9 cellular contexts compared by ENCODE assay signal in genomic region chr3:71416868-71417267, GRCh38.
DNase-seq lines count a peak whose midpoint lies in the region; ATAC-seq and TF ChIP-seq lines count a peak whose summit lies in the region.
"Had no signal": no experiment of that assay in that cellular context is flagged by ENCODE, and none has a peak within 500 bp of the region (broad histone marks: within the 10 kb centered on the region; RNA-seq: fewer than 3 reads in every experiment).

No MANE protein-coding gene starts in this region.

- H3K18ac ChIP-seq in trophoblast cell (ENCODE audit: low read length) = no peak overlapping the region

- no peak overlapping the region for H4K8ac ChIP-seq in trophoblast cell (ENCODE audit: low read depth, low read length)

- no peak overlapping the region for H2BK5ac ChIP-seq in trophoblast cell (ENCODE audit: low read depth, low read length, poor library complexity)

- no peaks in the 10 kb centered on the region for H3K79me1 ChIP-seq in trophoblast cell (ENCODE audit: low read length)

- no peak for TF ChIP-seq CTCF in psoas muscle (IDR thresholded peaks at IDR 0.05)

- H3K14ac ChIP-seq in trophoblast cell (ENCODE audit: low read length) = no peak overlapping the region

- H2AK5ac ChIP-seq in trophoblast cell (ENCODE audit: low read length) = no peak overlapping the region

- ATAC-seq in psoas muscle = no peak

- peak; percentile 4 for DNase-seq in NCI-H345 (lab: John Stamatoyannopoulos, UW)
- no peak for DNase-seq in NCI-H345 treated with DMSO at 0.1 percent for 48 hours (lab: John Stamatoyannopoulos, UW; ENCODE audit: unreplicated experiment)
- peak; percentile 51 for DNase-seq in NCI-H510A treated with DMSO at 0.1 percent for 48 hours (lab: John Stamatoyannopoulos, UW)
- peak; percentile 39 for DNase-seq in central memory CD4-positive, alpha-beta T cell
- peak; percentile 14 to 44 for DNase-seq in trophoblast cell
- DNase-seq in NCI-H1694 (lab: John Stamatoyannopoulos, UW) = no peak
- DNase-seq in psoas muscle = no peak
- DNase-seq in NOMO-1 treated with dmso at 0.1 percent for 144 hours (lab: John Stamatoyannopoulos, UW; ENCODE audit: unreplicated experiment) = no peak

- H3K36me3 ChIP-seq in trophoblast cell (ENCODE audit: control insufficient read depth in 1 of 2, insufficient read depth in 2 of 2, low read length in 2 of 2) (no peaks in the 10 kb centered on the region), psoas muscle (ENCODE audit: insufficient read depth in 1 of 2, low read depth in 1 of 2) (no peaks in the 10 kb centered on the region)

- H2BK120ac ChIP-seq in trophoblast cell (ENCODE audit: insufficient read depth, low read length, poor library complexity) = no peak overlapping the region

- intact Hi-C loops in psoas muscle (cut with DNase I) = no loop called here

- H4K91ac ChIP-seq in trophoblast cell (ENCODE audit: low read depth, low read length) = no peak overlapping the region

- no peak overlapping the region for H3K27ac ChIP-seq in trophoblast cell (ENCODE audit: low read depth, low read length)
- H3K27ac ChIP-seq in psoas muscle = no peak overlapping the region
- H3K27ac ChIP-seq: KMS-11 had no signal

- H3K9me3 ChIP-seq in trophoblast cell (ENCODE audit: insufficient read depth, low read depth, low read length) (no peaks in the 10 kb centered on the region), psoas muscle (no peaks in the 10 kb centered on the region)

- no CpG with 5 or more reads among the region's 8 CpGs for WGBS in trophoblast cell (ENCODE audit: extremely low coverage, insufficient coverage, insufficient read length)
- 90 to 92% (median 90%) methylated on average over 8 of the region's 8 CpGs for WGBS in psoas muscle, 3 donors

- H2BK12ac ChIP-seq in trophoblast cell (ENCODE audit: low read length) = no peak overlapping the region

- no peak overlapping the region for H3K4me3 ChIP-seq in trophoblast cell (ENCODE audit: low read depth, low read length)
- no peak overlapping the region for H3K4me3 ChIP-seq in psoas muscle

- no peak overlapping the region for H3K23ac ChIP-seq in trophoblast cell (ENCODE audit: low read length)

- no peak overlapping the region for H3K9ac ChIP-seq in trophoblast cell (ENCODE audit: low read length)
- H3K9ac ChIP-seq: KMS-11 had no signal

- H2AFZ ChIP-seq in trophoblast cell (ENCODE audit: insufficient read depth, low read length, poor library complexity) = no peak overlapping the region

- H3K4me1 ChIP-seq in trophoblast cell (ENCODE audit: control insufficient read depth in 1 of 2, insufficient read depth in 2 of 2, low read length in 2 of 2) = peaks cover 0 to 3% of the 10 kb centered on the region in 2 experiments
- no peaks in the 10 kb centered on the region for H3K4me1 ChIP-seq in psoas muscle

- H4K12ac ChIP-seq in trophoblast cell (ENCODE audit: low read depth, low read length) = no peak overlapping the region

- no peak overlapping the region for H3K4me2 ChIP-seq in trophoblast cell (ENCODE audit: low read length)
- H3K4me2 ChIP-seq: KMS-11 had no signal

- H3K4ac ChIP-seq in trophoblast cell (ENCODE audit: low read depth, low read length) = no peak overlapping the region

- H3K27me3 ChIP-seq in trophoblast cell (ENCODE audit: insufficient read depth, low read length) (no peaks in the 10 kb centered on the region), psoas muscle (ENCODE audit: insufficient read depth in 3 of 3, low read length in 2 of 3) (no peaks in the 10 kb centered on the region)

- H3K79me2 ChIP-seq in trophoblast cell (ENCODE audit: control insufficient read depth, insufficient read depth, low read length, poor library complexity) = no peaks in the 10 kb centered on the region

Comparison
In these comparisons a context has a peak if more than half of its experiments do, and no peak if none do; other contexts are left out.
1. DNase-seq: peak in NCI-H345 (single experiment), NCI-H510A treated with DMSO at 0.1 percent for 48 hours (single experiment), central memory CD4-positive, alpha-beta T cell (single experiment) and trophoblast cell (2 of 2); none in NCI-H345 treated with DMSO at 0.1 percent for 48 hours (single experiment), NCI-H1694 (single experiment), psoas muscle (0 of 2) and NOMO-1 treated with dmso at 0.1 percent for 144 hours (single experiment).